In genomic region chr3:144197582-144197981, GRCh38 we compare ENCODE assay signal across 13 cellular contexts.
DNase-seq lines count a peak whose midpoint lies in the region; ATAC-seq and TF ChIP-seq lines count a peak whose summit lies in the region.
"Had no signal": no experiment of that assay in that cellular context is flagged by ENCODE, and none has a peak within 500 bp of the region (broad histone marks: within the 10 kb centered on the region; RNA-seq: fewer than 3 reads in every experiment).

No MANE protein-coding gene starts in this region.

- H4K5ac ChIP-seq in mesendoderm (ENCODE audit: low read length): no peak overlapping the region

- H3K9me3 ChIP-seq in Caco-2: peaks cover 3% of the 10 kb centered on the region

- H4K8ac ChIP-seq in mesendoderm (ENCODE audit: low read depth, low read length): no peak overlapping the region

- no peak for ATAC-seq in GM21737 (IDR thresholded peaks at IDR 0.05; ENCODE audit: unreplicated experiment)
- ATAC-seq in naive thymus-derived CD8-positive, alpha-beta T cell: no peak

- H3K27me3 ChIP-seq in Caco-2 (replicated peaks; ENCODE audit: control insufficient read depth, insufficient read depth, low read length) (no peaks in the 10 kb centered on the region), mesendoderm (ENCODE audit: insufficient read depth, low read length, poor library complexity) (no peaks in the 10 kb centered on the region)

- H3K18ac ChIP-seq in mesendoderm (ENCODE audit: low read length): peak overlapping the region; percentile 8

- no peak overlapping the region for H2BK5ac ChIP-seq in mesendoderm (ENCODE audit: low read length)

- H3K4me3 ChIP-seq in Caco-2 (ENCODE audit: low read depth, low read length) (no peak overlapping the region), mesendoderm (ENCODE audit: low read length) (no peak overlapping the region)

- WGBS in mesendoderm (ENCODE audit: extremely low coverage, insufficient coverage, low lambda C conversion rate): no CpG with 5 or more reads among the region's 1 CpG

- no peak overlapping the region for H2AK5ac ChIP-seq in mesendoderm (ENCODE audit: low read length)

- no peak overlapping the region for H3K4me2 ChIP-seq in mesendoderm (ENCODE audit: low read length)

- no peaks in the 10 kb centered on the region for H3K36me3 Mint-ChIP-seq in Caco-2 (ENCODE audit: insufficient read depth, unreplicated experiment)
- peaks cover 0 to 32% (median 7%) of the 10 kb centered on the region in 3 donors for H3K36me3 Mint-ChIP-seq in naive thymus-derived CD8-positive, alpha-beta T cell
- H3K36me3 Mint-ChIP-seq: CD4-positive, alpha-beta memory T cell had no signal

- peak overlapping the region; percentile 17 for H3K27ac Mint-ChIP-seq in Caco-2 (ENCODE audit: unreplicated experiment)
- H3K27ac Mint-ChIP-seq in naive thymus-derived CD8-positive, alpha-beta T cell: no peak overlapping the region
- H3K27ac Mint-ChIP-seq: CD4-positive, alpha-beta memory T cell had no signal

- no peaks in the 10 kb centered on the region for H3K27me3 Mint-ChIP-seq in Caco-2 (ENCODE audit: insufficient read depth, unreplicated experiment)
- peaks cover 0 to 6% (median 1%) of the 10 kb centered on the region in 5 donors for H3K27me3 Mint-ChIP-seq in naive thymus-derived CD8-positive, alpha-beta T cell

- H2BK15ac ChIP-seq in mesendoderm (replicated peaks; ENCODE audit: low read depth): no peak overlapping the region

- DNase-seq in Caco-2: no peak
- DNase-seq in DMS53 treated with DMSO at 0.1 percent for 48 hours (lab: John Stamatoyannopoulos, UW; ENCODE audit: unreplicated experiment): peak; percentile 76
- DNase-seq in mesendoderm: no peak
- DNase-seq in NOMO-1 treated with dmso at 0.1 percent for 144 hours (lab: John Stamatoyannopoulos, UW; ENCODE audit: unreplicated experiment): no peak
- DNase-seq in naive thymus-derived CD8-positive, alpha-beta T cell: no peak
- DNase-seq: C1 segment of cervical spinal cord; CD4-positive, alpha-beta memory T cell; DMS 273 treated with DMSO at 0.1 percent for 48 hours; DND-41; GOT3; H7; HCEC 1CT had no signal

- no peak overlapping the region for H3K9ac ChIP-seq in mesendoderm (ENCODE audit: low read length)

- POLR2A ChIA-PET in Caco-2 (lab: Charles Lee): no interaction called here
- POLR2A ChIA-PET in naive thymus-derived CD8-positive, alpha-beta T cell (lab: Charles Lee): no interaction called here

- H3K23ac ChIP-seq in mesendoderm (ENCODE audit: low read length): no peak overlapping the region

- no peak overlapping the region for H3K4ac ChIP-seq in mesendoderm (ENCODE audit: low read depth, low read length)

- BruUV-seq in Caco-2 (replicated peaks; lab: Mats Ljungman, UMichigan): no TSS peak

- intact Hi-C loops in Caco-2 (cut with micrococcal nuclease; ENCODE audit: unreplicated experiment): no loop called here

- H3K56ac ChIP-seq in mesendoderm (ENCODE audit: low read length): no peak overlapping the region

- H3K4me1 Mint-ChIP-seq in Caco-2 (ENCODE audit: low read depth, unreplicated experiment): no peaks in the 10 kb centered on the region
- no peaks in the 10 kb centered on the region for H3K4me1 Mint-ChIP-seq in naive thymus-derived CD8-positive, alpha-beta T cell
- H3K4me1 Mint-ChIP-seq: CD4-positive, alpha-beta memory T cell had no signal

- no peaks in the 10 kb centered on the region for H3K79me2 ChIP-seq in mesendoderm (ENCODE audit: control insufficient read depth, insufficient read depth, low read length)

- no peaks in the 10 kb centered on the region for H3K79me1 ChIP-seq in mesendoderm (ENCODE audit: low read length)

- no peak for TF ChIP-seq CTCF in Caco-2 (IDR thresholded peaks at IDR 0.05; ENCODE audit: insufficient read depth in 1 of 2, low read depth in 1 of 2, low read length in 1 of 2, severe bottlenecking in 1 of 2, unreplicated experiment in 1 of 2)

- no peak overlapping the region for H3K4me3 Mint-ChIP-seq in Caco-2 (ENCODE audit: unreplicated experiment)
- H3K4me3 Mint-ChIP-seq in naive thymus-derived CD8-positive, alpha-beta T cell: no peak overlapping the region
- H3K4me3 Mint-ChIP-seq: CD4-positive, alpha-beta memory T cell had no signal

- H3K36me3 ChIP-seq in Caco-2 (ENCODE audit: control insufficient read depth, insufficient read depth, low read length): no peaks in the 10 kb centered on the region
- no peaks in the 10 kb centered on the region for H3K36me3 ChIP-seq in mesendoderm (ENCODE audit: control insufficient read depth, insufficient read depth, low read length)

- H3K4me1 ChIP-seq in Caco-2 (peaks cover 3% of the 10 kb centered on the region; the same call in 1 of the 2 replicates), mesendoderm (ENCODE audit: control insufficient read depth, low read depth, low read length) (peaks cover 2% of the 10 kb centered on the region)

- no peak overlapping the region for H2BK120ac ChIP-seq in mesendoderm (ENCODE audit: low read depth, low read length)

- H3K9me3 Mint-ChIP-seq in Caco-2 (ENCODE audit: unreplicated experiment): peaks cover 48% of the 10 kb centered on the region
- peaks cover 0 to 44% (median 31%) of the 10 kb centered on the region in 9 donors for H3K9me3 Mint-ChIP-seq in naive thymus-derived CD8-positive, alpha-beta T cell

- CTCF ChIA-PET in Caco-2 (lab: Charles Lee): no interaction called here

- H3K27ac ChIP-seq in mesendoderm (ENCODE audit: low read depth, low read length): no peak overlapping the region
